Comparison of ENCODE assay signal across 1 cellular context in the genomic region with DNA sequence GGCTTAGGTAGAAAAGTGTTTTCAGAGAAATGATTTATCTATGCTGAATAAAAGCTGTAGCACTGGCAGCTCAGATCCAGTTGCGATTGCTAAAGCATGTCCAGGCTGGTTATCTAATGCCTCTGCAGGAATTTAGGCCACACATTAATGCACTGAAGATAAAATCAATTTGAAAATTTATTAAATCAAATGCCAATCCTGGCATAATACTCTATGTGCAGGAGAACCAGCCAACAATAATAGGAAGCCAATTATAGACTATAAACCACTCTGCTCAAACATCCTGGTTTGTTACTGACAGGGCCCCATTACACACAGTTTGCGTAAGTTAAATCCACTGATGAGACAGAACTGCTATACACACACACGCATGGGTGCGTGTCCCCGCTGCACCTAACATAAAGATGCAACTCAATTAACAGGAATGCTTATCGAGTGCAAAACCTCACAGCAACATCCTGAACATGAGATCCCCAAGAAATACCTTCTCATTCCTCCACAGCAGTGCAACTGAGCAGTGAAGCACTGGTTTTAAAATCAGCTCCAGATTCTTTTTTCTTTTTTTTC.
TF ChIP-seq lines count a peak whose summit lies in the region.

No MANE protein-coding gene starts in this region.

TF ChIP-seq in HepG2, 621 proteins besides CTCF, POLR2A, EP300 and RAD21:
- TF ChIP-seq KDM1A (CRISPR knock-in tag; IDR thresholded peaks at IDR 0.05) (no peak), NFKBIZ (CRISPR knock-in tag; IDR thresholded peaks at IDR 0.05) (no peak), BHLHE40 (IDR thresholded peaks at IDR 0.05; ENCODE audit: low read length) (no peak), ZNF564 (CRISPR knock-in tag; IDR thresholded peaks at IDR 0.05) (no peak), DMTF1 (CRISPR knock-in tag; IDR thresholded peaks at IDR 0.05) (no peak), CCDC6 (CRISPR knock-in tag; IDR thresholded peaks at IDR 0.05) (no peak), ZNF143 (CRISPR knock-in tag; IDR thresholded peaks at IDR 0.05) (no peak), ZNF7 (CRISPR knock-in tag; IDR thresholded peaks at IDR 0.05) (no peak), ZNF382 (CRISPR knock-in tag; IDR thresholded peaks at IDR 0.05; ENCODE audit: borderline replicate concordance) (no peak)
